Comparison of ENCODE assay signal across 9 cellular contexts in genomic region chr15:37133619-37134018, GRCh38. TPM values are rescaled to one million over a fixed set of nuclear protein-coding genes. Genes with fewer than 3 reads are reported as not detected.
DNase-seq lines count a peak whose midpoint lies in the region; ATAC-seq, FAIRE-seq and TF ChIP-seq lines count a peak whose summit lies in the region.
"Had no signal": no experiment of that assay in that cellular context is flagged by ENCODE, and none has a peak within 500 bp of the region (broad histone marks: within the 10 kb centered on the region; RNA-seq: fewer than 3 reads in every experiment).

No MANE protein-coding gene starts in this region.

- ATAC-seq in PC-3 (peak; percentile 53), GM18498 (IDR thresholded peaks at IDR 0.05; ENCODE audit: unreplicated experiment) (no peak)
- ATAC-seq: activated CD8-positive, alpha-beta T cell treated with anti-CD3 and anti-CD28 coated beads for 36 hours had no signal

- H3K27me3 ChIP-seq in PC-3 (ENCODE audit: low read length), result peaks cover 7% of the 10 kb centered on the region; the same call in 1 of the 2 replicates
- H3K27me3 ChIP-seq in fibroblast of lung (ENCODE audit: control insufficient read depth, insufficient read depth, low read length), result no peaks in the 10 kb centered on the region
- H3K27me3 ChIP-seq in small intestine (ENCODE audit: control insufficient read depth in 2 of 2, insufficient read depth in 2 of 2, low read length in 2 of 2), result peaks cover 0 to 2% of the 10 kb centered on the region in 2 donors

- 0 to 2% (median 0%) methylated on average over 1 of the region's 1 CpG for WGBS in small intestine, 3 donors

- no peaks in the 10 kb centered on the region for H4K20me1 ChIP-seq in PC-3 (ENCODE audit: low read length)
- H4K20me1 ChIP-seq in fibroblast of lung (ENCODE audit: control insufficient read depth, extremely low read depth, insufficient read depth, low read length), result no peaks in the 10 kb centered on the region

- DNase-seq in NCI-H1105 treated with DMSO at 0.1 percent for 48 hours (lab: John Stamatoyannopoulos, UW), result peak; percentile 7
- no peak for DNase-seq in NCI-H1105 (lab: John Stamatoyannopoulos, UW)
- peak; percentile 59 for DNase-seq in PC-3
- DNase-seq in fibroblast of lung (ENCODE audit: low read depth in 2 of 2), result peak; percentile 41 to 61
- DNase-seq in small intestine, result peak; percentile 31
- DNase-seq in activated T-cell treated with anti-CD3 and anti-CD28 coated beads for 4 hours, result no peak
- no peak for DNase-seq in HuH-7.5 (ENCODE audit: low spot score)
- DNase-seq: activated CD8-positive, alpha-beta T cell treated with anti-CD3 and anti-CD28 coated beads for 36 hours had no signal

- no peak overlapping the region for H3K9ac ChIP-seq in PC-3 (ENCODE audit: low read length)
- H3K9ac ChIP-seq in fibroblast of lung (ENCODE audit: insufficient read depth, low read length), result no peak overlapping the region

- intact Hi-C loops in PC-3 (cut with micrococcal nuclease), result loop anchor here (1.0 to 10.0 kb wide), 10 partner anchors 33 to 1849 kb away; partner anchors contain the start of gene MEIS2

- CTCF ChIA-PET in PC-3 (lab: Charles Lee), result interaction anchor here (0.6 to 1.6 kb wide), 7 partner anchors 248 to 1405 kb away, joined by 3 to 5 read pairs (median 3); no protein-coding TSS in a partner anchor

- POLR2A ChIA-PET in PC-3 (lab: Charles Lee; ENCODE audit: unreplicated experiment), result no interaction called here

- TF ChIP-seq CTCF in PC-3 (conservative IDR thresholded peaks at IDR 0.05; ENCODE audit: low read depth, low read length), result peak; percentile 78
- peak in 1 of 2 donors; percentile 40 for TF ChIP-seq CTCF in fibroblast of lung (conservative IDR thresholded peaks at IDR 0.05 in 1 of 2, IDR thresholded peaks at IDR 0.05 in 1 of 2; ENCODE audit: low read depth in 1 of 2, low read length in 2 of 2)

- H3K4me2 ChIP-seq in PC-3 (ENCODE audit: low read length) (peak overlapping the region; percentile 8; the same call in 1 of the 2 replicates), fibroblast of lung (ENCODE audit: extremely low read depth, insufficient read depth, low read length) (no peak overlapping the region)

- H3K36me3 ChIP-seq in PC-3 (ENCODE audit: low read depth, low read length) (no peaks in the 10 kb centered on the region), fibroblast of lung (ENCODE audit: control insufficient read depth, insufficient read depth, low read length) (no peaks in the 10 kb centered on the region), small intestine (ENCODE audit: control insufficient read depth in 2 of 2, insufficient read depth in 2 of 2, low read length in 2 of 2) (no peaks in the 10 kb centered on the region)

- H3K9me3 ChIP-seq in PC-3 (ENCODE audit: low read length) (no peaks in the 10 kb centered on the region), fibroblast of lung (ENCODE audit: control insufficient read depth, insufficient read depth, low read depth, low read length) (no peaks in the 10 kb centered on the region), small intestine (ENCODE audit: control insufficient read depth, low read depth) (no peaks in the 10 kb centered on the region)

- no TSS peak for BruUV-seq in PC-3 (replicated peaks; lab: Mats Ljungman, UMichigan)

- H3K79me2 ChIP-seq in PC-3 (ENCODE audit: low read length), result no peaks in the 10 kb centered on the region
- H3K79me2 ChIP-seq in fibroblast of lung (ENCODE audit: control insufficient read depth, insufficient read depth, low read length), result no peaks in the 10 kb centered on the region

- H2AFZ ChIP-seq in PC-3 (ENCODE audit: low read length) (peak overlapping the region; percentile 4; the same call in 1 of the 2 replicates), fibroblast of lung (ENCODE audit: low read length) (no peak overlapping the region)

- no peak for FAIRE-seq in small intestine (lab: Jason Lieb, UNC)

- H3K4me3 ChIP-seq in PC-3 (ENCODE audit: low read length) (no peak overlapping the region), fibroblast of lung (replicated peaks in 1 of 4; ENCODE audit: control extremely low read depth in 1 of 4, insufficient read depth in 1 of 4, low read depth in 3 of 4, low read length in 4 of 4) (no peak overlapping the region), small intestine (ENCODE audit: low read depth in 1 of 2, low read length in 2 of 2) (no peak overlapping the region)

- H3F3A ChIP-seq in PC-3 (ENCODE audit: low read length, unreplicated experiment), result no peaks in the 10 kb centered on the region

- H3K4me1 ChIP-seq in PC-3 (ENCODE audit: insufficient read depth, low read length) (peaks cover 9% of the 10 kb centered on the region; the same call in 1 of the 2 replicates), fibroblast of lung (ENCODE audit: control insufficient read depth, extremely low read depth, insufficient read depth, low read length) (no peaks in the 10 kb centered on the region), small intestine (ENCODE audit: control insufficient read depth in 2 of 2, insufficient read depth in 1 of 2, low read depth in 1 of 2, low read length in 1 of 2) (no peaks in the 10 kb centered on the region)

- H3K9me2 ChIP-seq in PC-3 (replicated peaks; ENCODE audit: low read length), result no peaks in the 10 kb centered on the region

- H3K27ac ChIP-seq in PC-3 (ENCODE audit: low read length) (no peak overlapping the region), fibroblast of lung (ENCODE audit: insufficient read depth, low read length) (no peak overlapping the region), small intestine (ENCODE audit: low read depth in 1 of 2, low read length in 1 of 2) (no peak overlapping the region)

RNA-seq across cellular contexts. Expression of gene MEIS2, which starts 33.3 kb away (rescaled TPM):
- total RNA-seq in PC-3 (2014; rRNA removed) (10.0 and 17.5 TPM in 2 replicates), fibroblast of lung (16.9 and 31.0 TPM in 2 replicates)
- polyA plus RNA-seq in fibroblast of lung (37.1 and 40.2 TPM in 2 replicates), small intestine (10 to 100 TPM in 2 of 3 donors, 1 to 10 TPM in 1; 8.7 to 13.2 (median 11.8) TPM)
- 42.3 and 48.9 TPM in 2 replicates for polyA plus RNA-seq in fibroblast of lung (2012)
- 68.8 and 77.4 TPM in 2 replicates for polyA minus RNA-seq in fibroblast of lung (ENCODE audit: low replicate concordance)

Comparison
In these comparisons a context has a peak if more than half of its experiments do, and no peak if none do; other contexts are left out.
1. DNase-seq: peak in NCI-H1105 treated with DMSO at 0.1 percent for 48 hours (single experiment), PC-3 (single experiment), fibroblast of lung (2 of 2) and small intestine (single experiment); none in NCI-H1105 (single experiment), activated T-cell treated with anti-CD3 and anti-CD28 coated beads for 4 hours (single experiment) and HuH-7.5 (single experiment).